1 cellular context compared by ENCODE assay signal in genomic region chr15:39925112-39925830, GRCh38.
A peak's percentile ranks its signal among the peaks of the same experiment; 100 is the strongest.
TF ChIP-seq lines count a peak whose summit lies in the region.

No MANE protein-coding gene starts in this region.

TF ChIP-seq in GM12878, 131 proteins besides CTCF, POLR2A, EP300 and RAD21:
- peak; percentile 45; the same call in 1 of the 2 replicates for TF ChIP-seq RAD51 (IDR thresholded peaks at IDR 0.05)
- no peak for TF ChIP-seq POU2F2 (IDR thresholded peaks at IDR 0.05; ENCODE audit: borderline replicate concordance, low read depth, low read length)
- TF ChIP-seq ASH2L (IDR thresholded peaks at IDR 0.05; ENCODE audit: borderline replicate concordance, low read depth), result no peak
